14 cellular contexts compared by ENCODE assay signal in genomic region chr17:82171750-82172375, GRCh38. TPM values are rescaled to one million over a fixed set of nuclear protein-coding genes. Genes with fewer than 3 reads are reported as not detected.
DNase-seq lines count a peak whose midpoint lies in the region; ATAC-seq and TF ChIP-seq lines count a peak whose summit lies in the region.
"Had no signal": no experiment of that assay in that cellular context is flagged by ENCODE, and none has a peak within 500 bp of the region (broad histone marks: within the 10 kb centered on the region; RNA-seq: fewer than 3 reads in every experiment).

No MANE protein-coding gene starts in this region.

- H3K4me1 ChIP-seq in Panc1 (ENCODE audit: control insufficient read depth, insufficient read depth, low read length) = no peaks in the 10 kb centered on the region
- H3K4me1 ChIP-seq in BE2C = no peaks in the 10 kb centered on the region

- H3K27me3 ChIP-seq in Panc1 (ENCODE audit: control insufficient read depth, insufficient read depth, low read length) = no peaks in the 10 kb centered on the region
- H3K27me3 ChIP-seq in BE2C = no peaks in the 10 kb centered on the region
- no peaks in the 10 kb centered on the region for H3K27me3 ChIP-seq in MG63
- H3K27me3 ChIP-seq: BLaER1 treated with 17β-estradiol and CSF1 and Interleukin-3, amounts not matched to agents 10 nM and 100 nM had no signal

- H3K36me3 ChIP-seq in Panc1 (ENCODE audit: control insufficient read depth, insufficient read depth, low read length) (peaks cover 3% of the 10 kb centered on the region), BE2C (peaks cover 26% of the 10 kb centered on the region), MG63 (peaks cover 22% of the 10 kb centered on the region)

- peak; percentile 29; the same call in 1 of the 2 replicates for ATAC-seq in Panc1
- ATAC-seq: CD8-positive, alpha-beta T cell; GM23338 had no signal

- POLR2A ChIA-PET in Panc1 (lab: Charles Lee) = no interaction called here

- BruUV-seq in Panc1 (replicated peaks; lab: Mats Ljungman, UMichigan) = no TSS peak

- CTCF ChIA-PET in Panc1 (lab: Charles Lee) = no interaction called here

- no peak overlapping the region for H3K4me3 ChIP-seq in Panc1 (ENCODE audit: low read depth in 2 of 2, low read length in 2 of 2)
- H3K4me3 ChIP-seq in BE2C (ENCODE audit: low read depth, low read length) = no peak overlapping the region
- H3K4me3 ChIP-seq in MG63 = no peak overlapping the region
- H3K4me3 ChIP-seq: BLaER1 treated with 17β-estradiol and CSF1 and Interleukin-3, amounts not matched to agents 10 nM and 100 nM; GM23338 had no signal

- no peak for DNase-seq in Panc1 (ENCODE audit: low read depth, low spot score)
- DNase-seq in inferior parietal cortex (ENCODE audit: extremely low spot score) = peak; percentile 24
- peak in 7 of 10 donors; percentile 37 to 92 (median 60) for DNase-seq in posterior cingulate gyrus
- no peak for DNase-seq in BE2C
- DNase-seq in iPS-NIHi7 (ENCODE audit: extremely low spot score) = no peak
- no peak for DNase-seq in cerebellar nuclear complex (lab: John Stamatoyannopoulos, UW)
- DNase-seq in MG63 = no peak
- DNase-seq: 8988T; CD8-positive, alpha-beta T cell; DMS 273 treated with DMSO at 0.1 percent for 48 hours; HCEC 1CT had no signal

- intact Hi-C loops in Panc1 (cut with micrococcal nuclease; ENCODE audit: unreplicated experiment) = no loop called here
- intact Hi-C loops in posterior cingulate gyrus (cut with DNase I) = no loop called here

- TF ChIP-seq CTCF in Panc1 (IDR thresholded peaks at IDR 0.05) (no peak), BE2C (IDR thresholded peaks at IDR 0.05; ENCODE audit: low read depth, low read length) (no peak)

- H3K9me3 ChIP-seq in Panc1 (ENCODE audit: control insufficient read depth, insufficient read depth, low read depth, low read length) (no peaks in the 10 kb centered on the region), BE2C (no peaks in the 10 kb centered on the region), MG63 (no peaks in the 10 kb centered on the region)
- H3K9me3 ChIP-seq: BLaER1 treated with 17β-estradiol and CSF1 and Interleukin-3, amounts not matched to agents 10 nM and 100 nM had no signal

- in situ Hi-C loops in Panc1 (cut with HindIII; ENCODE audit: low pct_unique_long_range_greater_than_20kb, low sequenced_read_pairs) = no loop called here

- no peak overlapping the region for H3K27ac ChIP-seq in Panc1 (ENCODE audit: low read length)
- H3K27ac ChIP-seq: BLaER1 treated with 17β-estradiol and CSF1 and Interleukin-3, amounts not matched to agents 10 nM and 100 nM; HL-60 had no signal

RNA-seq across cellular contexts. Expression of gene CCDC57, which starts 40.8 kb away (rescaled TPM):
- 63.6 TPM for total RNA-seq in Panc1 (2021; ENCODE audit: unreplicated experiment)
- 59.2 TPM for polyA plus RNA-seq in Panc1 (2012; ENCODE audit: insufficient read length)
- polyA plus RNA-seq in BE2C (2012; ENCODE audit: insufficient read depth, insufficient read length, low read depth) = 51.0 TPM
- 6.9 and 8.2 TPM in 2 replicates for total RNA-seq in MG63 (2014; rRNA removed; shearing (Covaris generic); ENCODE audit: low replicate concordance)

RNA-seq across cellular contexts. Expression of gene SLC16A3, which starts 57.0 kb away (rescaled TPM):
- 581 TPM for total RNA-seq in Panc1 (2021; ENCODE audit: unreplicated experiment)
- polyA plus RNA-seq in Panc1 (2012; ENCODE audit: insufficient read length) = 1,387 TPM
- 1.7 TPM for polyA plus RNA-seq in BE2C (2012; ENCODE audit: insufficient read depth, insufficient read length, low read depth)
- total RNA-seq in MG63 (2014; rRNA removed; shearing (Covaris generic); ENCODE audit: low replicate concordance) = 529 and 652 TPM in 2 replicates

Comparison
In these comparisons a context has a peak if more than half of its experiments do, and no peak if none do; other contexts are left out.
1. DNase-seq: peak in inferior parietal cortex (single experiment) and posterior cingulate gyrus (7 of 10); none in Panc1 (single experiment), BE2C (single experiment), iPS-NIHi7 (single experiment), cerebellar nuclear complex (0 of 2) and MG63 (single experiment).